Comparison of ENCODE assay signal across 15 cellular contexts in genomic region chr11:38019072-38019775, GRCh38.
DNase-seq lines count a peak whose midpoint lies in the region; ATAC-seq, FAIRE-seq and TF ChIP-seq lines count a peak whose summit lies in the region.
"Had no signal": no experiment of that assay in that cellular context is flagged by ENCODE, and none has a peak within 500 bp of the region (broad histone marks: within the 10 kb centered on the region; RNA-seq: fewer than 3 reads in every experiment).

No MANE protein-coding gene starts in this region.

- no peak overlapping the region for H3K4me3 ChIP-seq in astrocyte of the cerebellum (ENCODE audit: low read depth, low read length)
- no peak overlapping the region for H3K4me3 ChIP-seq in keratinocyte (ENCODE audit: control insufficient read depth in 2 of 3, extremely low read depth in 1 of 3, insufficient read depth in 2 of 3, low read depth in 1 of 3, low read length in 3 of 3)
- no peak overlapping the region for H3K4me3 ChIP-seq in colonic mucosa

- H4K20me1 ChIP-seq in keratinocyte (ENCODE audit: control insufficient read depth, extremely low read depth, insufficient read depth, low read length), result no peaks in the 10 kb centered on the region

- no peaks in the 10 kb centered on the region for H3K36me3 ChIP-seq in keratinocyte (ENCODE audit: control insufficient read depth in 2 of 2, extremely low read depth in 1 of 2, insufficient read depth in 2 of 2, low read length in 2 of 2)
- no peaks in the 10 kb centered on the region for H3K36me3 ChIP-seq in colonic mucosa

- no peak overlapping the region for H2AFZ ChIP-seq in keratinocyte (ENCODE audit: control insufficient read depth, low read length)

- in situ Hi-C loops in astrocyte of the cerebellum (cut with HindIII; ENCODE audit: low sequenced_read_pairs), result no loop called here

- no peak for FAIRE-seq in keratinocyte (lab: Jason Lieb, UNC)

- H3K9me1 ChIP-seq in keratinocyte (ENCODE audit: control insufficient read depth, extremely low read depth, insufficient read depth, low read length), result no peaks in the 10 kb centered on the region

- no peak overlapping the region for H3K9ac ChIP-seq in keratinocyte (ENCODE audit: control insufficient read depth, extremely low read depth, insufficient read depth, low read length)
- no peak overlapping the region for H3K9ac ChIP-seq in colonic mucosa (ENCODE audit: low read depth in 2 of 2, low read length in 2 of 2)

- H3K4me2 ChIP-seq in keratinocyte (ENCODE audit: control insufficient read depth, extremely low read depth, insufficient read depth, low read depth, low read length), result no peak overlapping the region

- peak; percentile 56 for DNase-seq in EL
- DNase-seq in M059J (ENCODE audit: low read depth), result peak; percentile 93
- no peak for DNase-seq in astrocyte of the cerebellum (ENCODE audit: low read depth)
- peak; percentile 11 for DNase-seq in keratinocyte (ENCODE audit: low read depth, low spot score)
- no peak for DNase-seq in left lobe of liver (ENCODE audit: low spot score)
- no peak for DNase-seq in GOT3 (lab: John Stamatoyannopoulos, UW)
- no peak for DNase-seq in colonic mucosa
- DNase-seq in AG20443 (ENCODE audit: low spot score), result no peak
- DNase-seq: activated CD4-positive, alpha-beta memory T cell treated with anti-CD3 and anti-CD28 coated beads, Interleukin-2, amount 10 ng/mL, durations not matched to agents 7 days and 5 days; activated naive CD4-positive, alpha-beta T cell treated with Interleukin-2 at 50 U/mL for 16 hours; cortex of kidney; GDM1; nephron progenitor cell; substantia nigra; T-helper 2 cell had no signal

- H3K9me3 ChIP-seq in keratinocyte (ENCODE audit: control insufficient read depth, low read depth, low read length), result no peaks in the 10 kb centered on the region
- no peaks in the 10 kb centered on the region for H3K9me3 ChIP-seq in colonic mucosa

- H3K4me1 ChIP-seq in keratinocyte (ENCODE audit: control insufficient read depth, extremely low read depth, insufficient read depth, low read length), result peaks cover 13% of the 10 kb centered on the region
- no peaks in the 10 kb centered on the region for H3K4me1 ChIP-seq in colonic mucosa

- TF ChIP-seq CTCF in astrocyte of the cerebellum (IDR thresholded peaks at IDR 0.05; ENCODE audit: low read depth, low read length, missing control alignments), result peak; percentile 5
- peak in 2 of 3 experiments; percentile 22 to 33 for TF ChIP-seq CTCF in keratinocyte (optimal IDR thresholded peaks at IDR 0.05 in 1 of 3, IDR thresholded peaks at IDR 0.05 in 1 of 3, conservative IDR thresholded peaks at IDR 0.05 in 1 of 3; ENCODE audit: extremely low read depth in 1 of 3, insufficient read depth in 2 of 3, low read length in 3 of 3)
- no peak for TF ChIP-seq CTCF in colonic mucosa (IDR thresholded peaks at IDR 0.05)

- intact Hi-C loops in colonic mucosa (cut with DNase I), result no loop called here

- H3K27ac ChIP-seq in keratinocyte (ENCODE audit: control insufficient read depth, insufficient read depth, low read length), result no peak overlapping the region
- no peak overlapping the region for H3K27ac ChIP-seq in colonic mucosa

- dilution Hi-C loops in keratinocyte (cut with MboI; ENCODE audit: extremely low pct_ligation_motif_present, low sequenced_read_pairs), result no loop called here

- no peaks in the 10 kb centered on the region for H3K79me2 ChIP-seq in keratinocyte (ENCODE audit: control insufficient read depth, insufficient read depth, low read length)

- ATAC-seq in left lobe of liver, result no peak

- H3K27me3 ChIP-seq in keratinocyte (ENCODE audit: control insufficient read depth, extremely low read depth, insufficient read depth, low read length) (no peaks in the 10 kb centered on the region), colonic mucosa (no peaks in the 10 kb centered on the region)

Comparison
In these comparisons a context has a peak if more than half of its experiments do, and no peak if none do; other contexts are left out.
1. DNase-seq: peak in EL (single experiment), M059J (single experiment) and keratinocyte (single experiment); none in astrocyte of the cerebellum (single experiment), left lobe of liver (single experiment), GOT3 (single experiment), colonic mucosa (single experiment) and AG20443 (single experiment).